Comparison of ENCODE assay signal across 16 cellular contexts in the genomic region with DNA sequence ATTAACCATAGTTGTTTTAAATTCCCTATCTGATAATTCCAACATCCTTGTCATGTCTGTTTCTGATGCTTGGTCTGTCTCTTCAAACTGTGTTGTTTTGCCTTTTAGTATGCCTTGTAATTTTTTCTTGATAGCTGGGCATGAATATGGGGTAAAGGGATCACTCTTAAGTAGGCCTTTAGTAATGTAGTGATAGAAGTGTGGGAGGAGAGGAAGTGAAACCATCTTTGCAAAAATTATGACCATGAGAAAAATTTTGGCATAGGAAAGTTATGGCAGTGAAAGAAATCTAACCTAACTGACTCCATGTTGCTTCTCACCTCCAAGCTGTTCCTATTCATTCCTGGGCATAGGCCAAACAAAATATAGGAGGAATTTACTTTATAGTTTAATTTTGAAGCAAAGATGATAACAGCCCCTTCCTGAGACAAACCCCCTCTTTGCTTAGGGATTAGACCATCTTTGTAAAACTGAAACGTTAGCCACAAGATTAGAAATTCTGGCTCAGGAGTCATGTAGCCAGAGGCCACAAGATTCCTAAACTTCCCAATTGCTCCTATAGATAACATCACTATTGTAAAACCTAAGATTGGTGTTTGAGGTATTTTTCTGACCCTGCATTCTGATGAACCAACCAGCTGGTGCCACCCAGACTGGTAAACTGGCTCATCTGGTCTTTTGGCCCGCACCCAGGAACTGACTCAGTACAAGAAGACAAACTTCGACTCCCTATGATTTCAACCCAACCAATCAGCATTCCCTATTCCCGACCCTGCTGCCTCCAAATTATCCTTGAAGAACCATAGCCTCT. TPM values are rescaled to one million over a fixed set of nuclear protein-coding genes. Genes with fewer than 3 reads are reported as not detected.
A peak's percentile ranks its signal among the peaks of the same experiment; 100 is the strongest.
DNase-seq lines count a peak whose midpoint lies in the region; ATAC-seq lines count a peak whose summit lies in the region.
"Had no signal": no experiment of that assay in that cellular context is flagged by ENCODE, and none has a peak within 500 bp of the region (broad histone marks: within the 10 kb centered on the region; RNA-seq: fewer than 3 reads in every experiment).

No MANE protein-coding gene starts in this region.

- H3K36me3 ChIP-seq in SJCRH30 = no peaks in the 10 kb centered on the region
- H3K36me3 ChIP-seq: neural progenitor cell had no signal

- no peak overlapping the region for H3K4me3 ChIP-seq in SJCRH30
- H3K4me3 ChIP-seq: neural progenitor cell had no signal

- H3K9me3 ChIP-seq in SJCRH30 (replicated peaks) = peaks cover 6% of the 10 kb centered on the region

- no peak overlapping the region for H3K27ac ChIP-seq in SJCRH30
- H3K27ac ChIP-seq: neural progenitor cell had no signal

- no peaks in the 10 kb centered on the region for H3K27me3 ChIP-seq in SJCRH30
- H3K27me3 ChIP-seq: neural progenitor cell had no signal

- no peak overlapping the region for H3K27ac Mint-ChIP-seq in memory B cell
- H3K27ac Mint-ChIP-seq in activated naive CD8-positive, alpha-beta T cell treated with anti-CD3 and anti-CD28 coated beads for 36 hours = no peak overlapping the region
- H3K27ac Mint-ChIP-seq: CD4-positive, CD25-positive, alpha-beta regulatory T cell; neural progenitor cell had no signal

- H3K36me3 Mint-ChIP-seq in memory B cell = peaks cover 27% of the 10 kb centered on the region
- peaks cover 26% of the 10 kb centered on the region for H3K36me3 Mint-ChIP-seq in activated naive CD8-positive, alpha-beta T cell treated with anti-CD3 and anti-CD28 coated beads for 36 hours

- in situ Hi-C loops in G401 (cut with HindIII; ENCODE audit: low sequenced_read_pairs) = no loop called here

- ATAC-seq in memory B cell (ENCODE audit: low read depth) (peak; percentile 27), GM21619 (IDR thresholded peaks at IDR 0.05; ENCODE audit: unreplicated experiment) (no peak)
- ATAC-seq: left ventricle myocardium superior had no signal

- peaks cover 7% of the 10 kb centered on the region for H3K4me1 Mint-ChIP-seq in memory B cell
- peaks cover 3% of the 10 kb centered on the region for H3K4me1 Mint-ChIP-seq in activated naive CD8-positive, alpha-beta T cell treated with anti-CD3 and anti-CD28 coated beads for 36 hours

- H3K9me3 Mint-ChIP-seq in memory B cell = peaks cover 20% of the 10 kb centered on the region
- peaks cover 23% of the 10 kb centered on the region for H3K9me3 Mint-ChIP-seq in activated naive CD8-positive, alpha-beta T cell treated with anti-CD3 and anti-CD28 coated beads for 36 hours
- H3K9me3 Mint-ChIP-seq: central memory CD8-positive, alpha-beta T cell had no signal

- peak; percentile 36 for DNase-seq in G401 (ENCODE audit: low spot score)
- DNase-seq in MV-4-11 (lab: John Stamatoyannopoulos, UW) = peak; percentile 67
- peak; percentile 53 to 61 for DNase-seq in SJCRH30
- no peak for DNase-seq in memory B cell (ENCODE audit: low spot score in 2 of 2)
- DNase-seq in activated naive CD8-positive, alpha-beta T cell treated with anti-CD3 and anti-CD28 coated beads for 36 hours = no peak
- no peak for DNase-seq in HuH-7.5 (ENCODE audit: low spot score)
- no peak for DNase-seq in NCI-H82 treated with DMSO at 0.1 percent for 48 hours (lab: John Stamatoyannopoulos, UW; ENCODE audit: unreplicated experiment)
- DNase-seq: activated naive CD4-positive, alpha-beta T cell treated with Interleukin-2 at 50 U/mL for 16 hours; CD4-positive, CD25-positive, alpha-beta regulatory T cell; GF-D8; left ventricle myocardium superior; NCI-H2029 treated with DMSO at 0.1 percent for 48 hours; small intestine had no signal

- no peaks in the 10 kb centered on the region for H3K27me3 Mint-ChIP-seq in memory B cell
- no peaks in the 10 kb centered on the region for H3K27me3 Mint-ChIP-seq in activated naive CD8-positive, alpha-beta T cell treated with anti-CD3 and anti-CD28 coated beads for 36 hours
- H3K27me3 Mint-ChIP-seq: CD4-positive, CD25-positive, alpha-beta regulatory T cell; central memory CD8-positive, alpha-beta T cell had no signal

- H3K4me3 Mint-ChIP-seq in memory B cell = no peak overlapping the region
- H3K4me3 Mint-ChIP-seq in activated naive CD8-positive, alpha-beta T cell treated with anti-CD3 and anti-CD28 coated beads for 36 hours = no peak overlapping the region
- H3K4me3 Mint-ChIP-seq: CD4-positive, CD25-positive, alpha-beta regulatory T cell; central memory CD8-positive, alpha-beta T cell; neural progenitor cell had no signal

- H3K4me1 ChIP-seq in SJCRH30 = no peaks in the 10 kb centered on the region

RNA-seq across cellular contexts. Expression of gene CRADD, which starts 45.8 kb away (rescaled TPM):
- total RNA-seq in G401 (2014; rRNA removed; shearing (Covaris generic)) = 8.8 and 8.9 TPM in 2 replicates
- 7.6 and 8.0 TPM in 2 replicates for total RNA-seq in SJCRH30 (2014; rRNA removed; shearing (Covaris generic))
- 1 to 10 TPM; 6.0 to 8.7 TPM for total RNA-seq in activated naive CD8-positive, alpha-beta T cell treated with anti-CD3 and anti-CD28 coated beads for 36 hours

Comparison
In these comparisons a context has a peak if more than half of its experiments do, and no peak if none do; other contexts are left out.
1. DNase-seq: peak in G401 (single experiment), MV-4-11 (single experiment) and SJCRH30 (2 of 2); none in memory B cell (0 of 2), activated naive CD8-positive, alpha-beta T cell treated with anti-CD3 and anti-CD28 coated beads for 36 hours (single experiment), HuH-7.5 (single experiment) and NCI-H82 treated with DMSO at 0.1 percent for 48 hours (single experiment).